20 cellular contexts compared by ENCODE assay signal in genomic region chr7:76347710-76348109, GRCh38. TPM values are rescaled to one million over a fixed set of nuclear protein-coding genes. Genes with fewer than 3 reads are reported as not detected.
DNase-seq lines count a peak whose midpoint lies in the region; ATAC-seq and TF ChIP-seq lines count a peak whose summit lies in the region.
"Had no signal": no experiment of that assay in that cellular context is flagged by ENCODE, and none has a peak within 500 bp of the region (broad histone marks: within the 10 kb centered on the region; RNA-seq: fewer than 3 reads in every experiment).

No MANE protein-coding gene starts in this region.

- no peak overlapping the region for H3K9ac ChIP-seq in fibroblast of lung (ENCODE audit: insufficient read depth, low read length)

- H3K79me2 ChIP-seq in fibroblast of lung (ENCODE audit: control insufficient read depth, insufficient read depth, low read length): peaks cover 97% of the 10 kb centered on the region

- H3K4me3 Mint-ChIP-seq in stimulated activated naive CD8-positive, alpha-beta T cell treated with anti-CD3 and anti-CD28 coated beads, Interleukin-15, Interleukin-2, amounts not matched to agents 100 ng/mL and 50 ng/mL, for 24 hours: peak overlapping the region; percentile 24
- no peak overlapping the region for H3K4me3 Mint-ChIP-seq in activated CD4-positive, alpha-beta memory T cell treated with anti-CD3 and anti-CD28 coated beads, Interleukin-2, amount 10 ng/mL, durations not matched to agents 7 days and 5 days
- H3K4me3 Mint-ChIP-seq: activated CD4-positive, alpha-beta T cell treated with anti-CD3 and anti-CD28 coated beads for 36 hours had no signal

- ATAC-seq in stimulated activated naive CD8-positive, alpha-beta T cell treated with anti-CD3 and anti-CD28 coated beads, Interleukin-15, Interleukin-2, amounts not matched to agents 100 U/mL and 50 U/mL, for 24 hours: no peak
- ATAC-seq in HG03025 (IDR thresholded peaks at IDR 0.05; ENCODE audit: low FRiP score, unreplicated experiment) (no peak), HG02970 (IDR thresholded peaks at IDR 0.05; ENCODE audit: low FRiP score, unreplicated experiment) (no peak), GM19328 (IDR thresholded peaks at IDR 0.05; ENCODE audit: unreplicated experiment) (no peak)
- ATAC-seq: activated CD4-positive, alpha-beta T cell treated with anti-CD3 and anti-CD28 coated beads for 36 hours; right cardiac atrium had no signal

- no peak for DNase-seq in stimulated activated naive CD8-positive, alpha-beta T cell treated with anti-CD3 and anti-CD28 coated beads, Interleukin-15, Interleukin-2, amounts not matched to agents 100 U/mL and 50 U/mL, for 24 hours
- DNase-seq in activated CD4-positive, alpha-beta memory T cell treated with anti-CD3 and anti-CD28 coated beads, Interleukin-2, amount 10 ng/mL, durations not matched to agents 7 days and 5 days: no peak
- no peak for DNase-seq in fibroblast of lung (ENCODE audit: low read depth in 2 of 2)
- no peak for DNase-seq in activated CD4-positive, alpha-beta T cell treated with anti-CD3 and anti-CD28 coated beads, Interleukin-2, amount 50 U/mL, for 1 hour
- DNase-seq: activated CD4-positive, alpha-beta T cell treated with anti-CD3 and anti-CD28 coated beads for 36 hours; AML-193; brain microvascular endothelial cell; dorsolateral prefrontal cortex; esophagus squamous epithelium; heart right ventricle; NCI-H1694; NCI-H345; right cardiac atrium; T-helper 9 cell had no signal

- no peak for TF ChIP-seq CTCF in fibroblast of lung (conservative IDR thresholded peaks at IDR 0.05 in 1 of 2, IDR thresholded peaks at IDR 0.05 in 1 of 2; ENCODE audit: low read depth in 1 of 2, low read length in 2 of 2)

- CTCF ChIA-PET in activated CD4-positive, alpha-beta memory T cell treated with anti-CD3 and anti-CD28 coated beads, Interleukin-2, amount 10 ng/mL, durations not matched to agents 7 days and 5 days (lab: Charles Lee): no interaction called here

- peak overlapping the region; percentile 47 for H3K27ac Mint-ChIP-seq in stimulated activated naive CD8-positive, alpha-beta T cell treated with anti-CD3 and anti-CD28 coated beads, Interleukin-15, Interleukin-2, amounts not matched to agents 100 ng/mL and 50 ng/mL, for 24 hours
- peak overlapping the region; percentile 67 for H3K27ac Mint-ChIP-seq in activated CD4-positive, alpha-beta memory T cell treated with anti-CD3 and anti-CD28 coated beads, Interleukin-2, amount 10 ng/mL, durations not matched to agents 7 days and 5 days

- no peaks in the 10 kb centered on the region for H3K27me3 ChIP-seq in fibroblast of lung (ENCODE audit: control insufficient read depth, insufficient read depth, low read length)
- H3K27me3 ChIP-seq: brain microvascular endothelial cell, dorsolateral prefrontal cortex, esophagus squamous epithelium, heart right ventricle had no signal

- no peaks in the 10 kb centered on the region for H3K9me3 ChIP-seq in fibroblast of lung (ENCODE audit: control insufficient read depth, insufficient read depth, low read depth, low read length)
- H3K9me3 ChIP-seq: esophagus squamous epithelium, heart right ventricle, thoracic aorta had no signal

- no peak overlapping the region for H2AFZ ChIP-seq in fibroblast of lung (ENCODE audit: low read length)

- H3K9me3 Mint-ChIP-seq in stimulated activated naive CD8-positive, alpha-beta T cell treated with anti-CD3 and anti-CD28 coated beads, Interleukin-15, Interleukin-2, amounts not matched to agents 100 ng/mL and 50 ng/mL, for 24 hours: no peaks in the 10 kb centered on the region
- no peaks in the 10 kb centered on the region for H3K9me3 Mint-ChIP-seq in activated CD4-positive, alpha-beta memory T cell treated with anti-CD3 and anti-CD28 coated beads, Interleukin-2, amount 10 ng/mL, durations not matched to agents 7 days and 5 days

- peak overlapping the region; percentile 20 for H3K27ac ChIP-seq in fibroblast of lung (ENCODE audit: insufficient read depth, low read length)
- H3K27ac ChIP-seq: thoracic aorta had no signal

- H4K20me1 ChIP-seq in fibroblast of lung (ENCODE audit: control insufficient read depth, extremely low read depth, insufficient read depth, low read length): peaks cover 2% of the 10 kb centered on the region

- no peak overlapping the region for H3K4me2 ChIP-seq in fibroblast of lung (ENCODE audit: extremely low read depth, insufficient read depth, low read length)

- peaks cover 6% of the 10 kb centered on the region for H3K4me1 ChIP-seq in fibroblast of lung (ENCODE audit: control insufficient read depth, extremely low read depth, insufficient read depth, low read length)
- H3K4me1 ChIP-seq: HAP-1 had no signal

- peaks cover 22% of the 10 kb centered on the region for H3K36me3 ChIP-seq in fibroblast of lung (ENCODE audit: control insufficient read depth, insufficient read depth, low read length)

- H3K4me1 Mint-ChIP-seq in stimulated activated naive CD8-positive, alpha-beta T cell treated with anti-CD3 and anti-CD28 coated beads, Interleukin-15, Interleukin-2, amounts not matched to agents 100 ng/mL and 50 ng/mL, for 24 hours (ENCODE audit: low read depth): peaks cover 78% of the 10 kb centered on the region
- H3K4me1 Mint-ChIP-seq in activated CD4-positive, alpha-beta memory T cell treated with anti-CD3 and anti-CD28 coated beads, Interleukin-2, amount 10 ng/mL, durations not matched to agents 7 days and 5 days: peaks cover 66% of the 10 kb centered on the region

- peaks cover 85% of the 10 kb centered on the region for H3K36me3 Mint-ChIP-seq in stimulated activated naive CD8-positive, alpha-beta T cell treated with anti-CD3 and anti-CD28 coated beads, Interleukin-15, Interleukin-2, amounts not matched to agents 100 ng/mL and 50 ng/mL, for 24 hours (ENCODE audit: low read depth)
- H3K36me3 Mint-ChIP-seq in activated CD4-positive, alpha-beta memory T cell treated with anti-CD3 and anti-CD28 coated beads, Interleukin-2, amount 10 ng/mL, durations not matched to agents 7 days and 5 days (ENCODE audit: low read depth): peaks cover 73% of the 10 kb centered on the region

- no peaks in the 10 kb centered on the region for H3K27me3 Mint-ChIP-seq in stimulated activated naive CD8-positive, alpha-beta T cell treated with anti-CD3 and anti-CD28 coated beads, Interleukin-15, Interleukin-2, amounts not matched to agents 100 ng/mL and 50 ng/mL, for 24 hours
- H3K27me3 Mint-ChIP-seq in activated CD4-positive, alpha-beta memory T cell treated with anti-CD3 and anti-CD28 coated beads, Interleukin-2, amount 10 ng/mL, durations not matched to agents 7 days and 5 days: no peaks in the 10 kb centered on the region
- H3K27me3 Mint-ChIP-seq: activated CD4-positive, alpha-beta T cell treated with anti-CD3 and anti-CD28 coated beads for 36 hours had no signal

- POLR2A ChIA-PET in activated CD4-positive, alpha-beta memory T cell treated with anti-CD3 and anti-CD28 coated beads, Interleukin-2, amount 10 ng/mL, durations not matched to agents 7 days and 5 days (lab: Charles Lee): interaction anchor here (0.8 to 1.7 kb wide), 4 partner anchors 10 to 29 kb away, joined by 3 to 8 read pairs (median 3); partner anchors contain the start of gene YWHAG

- H3K4me3 ChIP-seq in fibroblast of lung (replicated peaks in 1 of 4; ENCODE audit: control extremely low read depth in 1 of 4, insufficient read depth in 1 of 4, low read depth in 3 of 4, low read length in 4 of 4): no peak overlapping the region
- H3K4me3 ChIP-seq: esophagus squamous epithelium, HAP-1, heart right ventricle, thoracic aorta had no signal

RNA-seq across cellular contexts. Expression of gene YWHAG, which starts 11.1 kb away (rescaled TPM):
- 10 to 100 TPM; 83.1 to 84.8 TPM for total RNA-seq in activated CD4-positive, alpha-beta memory T cell treated with anti-CD3 and anti-CD28 coated beads, Interleukin-2, amount 10 ng/mL, durations not matched to agents 7 days and 5 days
- total RNA-seq in fibroblast of lung: 54.2 and 68.4 TPM in 2 replicates
- 80.4 and 85.7 TPM in 2 replicates for polyA plus RNA-seq in fibroblast of lung
- polyA plus RNA-seq in fibroblast of lung (2012): 130 and 136 TPM in 2 replicates
- 46.5 and 52.8 TPM in 2 replicates for polyA minus RNA-seq in fibroblast of lung (ENCODE audit: low replicate concordance)

RNA-seq across cellular contexts. Expression of gene HSPB1, which starts 45.2 kb away (rescaled TPM):
- 10 to 100 TPM; 33.7 to 38.4 TPM for total RNA-seq in activated CD4-positive, alpha-beta memory T cell treated with anti-CD3 and anti-CD28 coated beads, Interleukin-2, amount 10 ng/mL, durations not matched to agents 7 days and 5 days
- 36.2 and 70.0 TPM in 2 replicates for total RNA-seq in fibroblast of lung
- 234 and 235 TPM in 2 replicates for polyA plus RNA-seq in fibroblast of lung
- polyA plus RNA-seq in fibroblast of lung (2012): 950 and 998 TPM in 2 replicates
- 199 and 349 TPM in 2 replicates for polyA minus RNA-seq in fibroblast of lung (ENCODE audit: low replicate concordance)
